1 cellular context compared by ENCODE assay signal in genomic region chr1:58065520-58065919, GRCh38.
TF ChIP-seq lines count a peak whose summit lies in the region.

No MANE protein-coding gene starts in this region.

TF ChIP-seq in H1, 55 proteins besides CTCF, POLR2A, EP300 and RAD21:
- TF ChIP-seq KDM4A (IDR thresholded peaks at IDR 0.05; ENCODE audit: low read depth, low read length, severe bottlenecking) (no peak), BCL11A (IDR thresholded peaks at IDR 0.05; ENCODE audit: low read depth in 2 of 2, low read length in 2 of 2) (no peak)
